In genomic region chr3:80213076-80213475, GRCh38 we compare ENCODE assay signal across 18 cellular contexts.
"Had no signal": no experiment of that assay in that cellular context is flagged by ENCODE, and none has a peak within 500 bp of the region (broad histone marks: within the 10 kb centered on the region; RNA-seq: fewer than 3 reads in every experiment).

No MANE protein-coding gene starts in this region.

- ATAC-seq: foreskin keratinocyte; left ventricle myocardium superior; natural killer cell treated with Interleukin-12 subunit alpha and Interleukin-12 subunit beta and Interleukin-15 and Interleukin-18, amount 100 ng/mL, for 72 hours; stimulated activated memory B cell treated with anti-CD40 and anti-IgM and Interleukin-4, amounts not matched to agents 10 μg/mL and 1 μg/mL and 100 μg/mL, for 72 hours had no signal

- H3K9me3 ChIP-seq: esophagus squamous epithelium had no signal

- FAIRE-seq: urothelium cell line had no signal

- H3K36me3 ChIP-seq: esophagus squamous epithelium had no signal

- H3K27ac ChIP-seq: esophagus squamous epithelium, foreskin keratinocyte had no signal

- DNase-seq: activated CD4-positive, alpha-beta T cell treated with anti-CD3 and anti-CD28 coated beads, Interleukin-2, amount 10 ng/mL, durations not matched to agents 7 days and 5 days; activated CD4-positive, CD25-positive, alpha-beta regulatory T cell; activated CD8-positive, alpha-beta memory T cell treated with anti-CD3 and anti-CD28 coated beads, Interleukin-2, amount 50 U/mL, for 48 hours; activated naive CD4-positive, alpha-beta T cell; activated naive CD8-positive, alpha-beta T cell treated with anti-CD3 and anti-CD28 coated beads, Interleukin-2, amount 10 ng/mL, durations not matched to agents 7 days and 5 days; cortex of kidney; effector CD4-positive, alpha-beta T cell; esophagus squamous epithelium; glutamatergic neuron; kidney glomerular epithelial cell; left ventricle myocardium superior; mesenchymal stem cell; retina; stimulated activated CD4-positive, alpha-beta T cell treated with anti-CD3 and anti-CD28 coated beads, Interleukin-2, amount 100 ng/mL, for 48 hours had no signal

- H3K27me3 ChIP-seq: esophagus squamous epithelium, foreskin keratinocyte had no signal

- H3K4me3 ChIP-seq: esophagus squamous epithelium had no signal

- H3K4me1 ChIP-seq: esophagus squamous epithelium, foreskin keratinocyte had no signal
